ENCODE assay signal across 9 cellular contexts in genomic region chrX:119654112-119654531, GRCh38. TPM values are rescaled to one million over a fixed set of nuclear protein-coding genes. Genes with fewer than 3 reads are reported as not detected.
DNase-seq lines count a peak whose midpoint lies in the region; ATAC-seq and TF ChIP-seq lines count a peak whose summit lies in the region.
"Had no signal": no experiment of that assay in that cellular context is flagged by ENCODE, and none has a peak within 500 bp of the region (broad histone marks: within the 10 kb centered on the region; RNA-seq: fewer than 3 reads in every experiment).

No MANE protein-coding gene starts in this region.

- H3K27me3 Mint-ChIP-seq in activated naive CD4-positive, alpha-beta T cell treated with anti-CD3 and anti-CD28 coated beads, Interleukin-2, amount 50 U/mL, for 24 hours = no peaks in the 10 kb centered on the region

- peaks cover 46% of the 10 kb centered on the region for H3K4me1 Mint-ChIP-seq in activated naive CD4-positive, alpha-beta T cell treated with anti-CD3 and anti-CD28 coated beads, Interleukin-2, amount 50 U/mL, for 24 hours

- H3K27ac ChIP-seq in HEK293 (ENCODE audit: extremely low read depth, low read depth, low read length) (no peak overlapping the region), heart left ventricle (peak overlapping the region in 8 of 12 donors; percentile 32 to 70 (median 67)), stomach (peak overlapping the region in 1 of 5 donors; percentile 35)

- H3K36me3 Mint-ChIP-seq in activated naive CD4-positive, alpha-beta T cell treated with anti-CD3 and anti-CD28 coated beads, Interleukin-2, amount 50 U/mL, for 24 hours = peaks cover 14% of the 10 kb centered on the region

- TF ChIP-seq CTCF in HEK293 (tag by site-specific recombination; IDR thresholded peaks at IDR 0.05) = no peak
- TF ChIP-seq CTCF in heart left ventricle (IDR thresholded peaks at IDR 0.05) = peak in 6 of 12 donors; percentile 6 to 38 (median 18)
- peak; percentile 16 for TF ChIP-seq CTCF in retinal pigment epithelial cell (conservative IDR thresholded peaks at IDR 0.05; ENCODE audit: low read depth, low read length)
- no peak for TF ChIP-seq CTCF in stomach (IDR thresholded peaks at IDR 0.05)

- no peaks in the 10 kb centered on the region for H3K9me3 Mint-ChIP-seq in activated naive CD4-positive, alpha-beta T cell treated with anti-CD3 and anti-CD28 coated beads, Interleukin-2, amount 50 U/mL, for 24 hours

- no peaks in the 10 kb centered on the region for H3K27me3 ChIP-seq in heart left ventricle
- H3K27me3 ChIP-seq in stomach = no peaks in the 10 kb centered on the region

- H3K9me3 ChIP-seq in HEK293 (ENCODE audit: control insufficient read depth, insufficient read depth, low read depth, low read length) (no peaks in the 10 kb centered on the region), heart left ventricle (no peaks in the 10 kb centered on the region), stomach (no peaks in the 10 kb centered on the region)

- intact Hi-C loops in heart left ventricle (cut with DNase I) = loop anchor here in 2 of 10 donors (2.0 to 10.0 kb wide), 2 partner anchors 39 to 81 kb away; partner anchors contain the start of gene SEPTIN6 (in 1 of the 2)
- intact Hi-C loops in stomach (cut with DNase I; ENCODE audit: low total_unique reads) = no loop called here

- POLR2A ChIA-PET in HEK293 (lab: Yijun Ruan, JAX) = interaction anchor here (0.8 to 1.5 kb wide), 2 partner anchors 13 to 137 kb away, joined by 3 to 4 read pairs; partner anchors contain the start of gene RPL39

- DNase-seq in heart left ventricle = peak; percentile 62 to 78 (median 66)
- DNase-seq in retinal pigment epithelial cell (ENCODE audit: low read depth) = peak; percentile 34
- no peak for DNase-seq in NCI-H82 (lab: John Stamatoyannopoulos, UW)
- DNase-seq in SKM-1 (lab: John Stamatoyannopoulos, UW; ENCODE audit: unreplicated experiment) = no peak
- no peak for DNase-seq in stomach
- DNase-seq: glutamatergic neuron had no signal

- no peak for TF ChIP-seq EP300 in stomach (IDR thresholded peaks at IDR 0.05)

- TF ChIP-seq POLR2A in heart left ventricle (IDR thresholded peaks at IDR 0.05) (no peak), stomach (IDR thresholded peaks at IDR 0.05) (no peak)

- H3K36me3 ChIP-seq in HEK293 (ENCODE audit: control insufficient read depth in 2 of 2, insufficient read depth in 1 of 2, low read length in 2 of 2) = peaks cover 0 to 28% of the 10 kb centered on the region in 2 experiments; a peak in 2 of 3 replicates
- peaks cover 0 to 49% (median 0%) of the 10 kb centered on the region in 9 donors for H3K36me3 ChIP-seq in heart left ventricle
- H3K36me3 ChIP-seq in stomach = peaks cover 0 to 14% (median 7%) of the 10 kb centered on the region in 4 donors

- ATAC-seq in heart left ventricle (peak; percentile 67 to 93 (median 88)), HG03280 (IDR thresholded peaks at IDR 0.05; ENCODE audit: unreplicated experiment) (no peak)

- H3K4me3 ChIP-seq in HEK293 (ENCODE audit: low read depth, low read length) (no peak overlapping the region), heart left ventricle (no peak overlapping the region), retinal pigment epithelial cell (ENCODE audit: low read length) (no peak overlapping the region), stomach (no peak overlapping the region)

- H3K27ac Mint-ChIP-seq in activated naive CD4-positive, alpha-beta T cell treated with anti-CD3 and anti-CD28 coated beads, Interleukin-2, amount 50 U/mL, for 24 hours = peak overlapping the region; percentile 96

- WGBS in heart left ventricle, 4 donors = 60 to 75% (median 64%) methylated on average over 8 of the region's 8 CpGs
- 60 to 76% (median 72%) methylated on average over 8 of the region's 8 CpGs for WGBS in stomach, 5 donors

- H3K4me3 Mint-ChIP-seq in activated naive CD4-positive, alpha-beta T cell treated with anti-CD3 and anti-CD28 coated beads, Interleukin-2, amount 50 U/mL, for 24 hours = peak overlapping the region; percentile 33

- no peaks in the 10 kb centered on the region for H3K4me1 ChIP-seq in HEK293 (ENCODE audit: control insufficient read depth, insufficient read depth, low read length)
- H3K4me1 ChIP-seq in heart left ventricle = peaks cover 0 to 6% (median 0%) of the 10 kb centered on the region in 12 donors
- no peaks in the 10 kb centered on the region for H3K4me1 ChIP-seq in stomach

- CTCF ChIA-PET in HEK293 (lab: Yijun Ruan, JAX) = interaction anchor here (0.6 to 1.7 kb wide), 3 partner anchors 76 to 173 kb away, joined by 3 to 8 read pairs (median 4); no protein-coding TSS in a partner anchor

TF ChIP-seq in HEK293, 187 proteins besides CTCF, POLR2A, EP300 and RAD21:
- TF ChIP-seq ZFHX2 (tag by site-specific recombination; conservative IDR thresholded peaks at IDR 0.05) (peak; percentile 67), ZNF629 (tag by site-specific recombination; IDR thresholded peaks at IDR 0.05) (no peak), ZNF2 (tag by site-specific recombination; IDR thresholded peaks at IDR 0.05) (no peak), PRDM6 (tag by site-specific recombination; IDR thresholded peaks at IDR 0.05) (no peak), EGR2 (tag by site-specific recombination; IDR thresholded peaks at IDR 0.05; ENCODE audit: low read depth) (peak; percentile 69; the same call in 1 of the 2 replicates), ZFP69B (tag by site-specific recombination; IDR thresholded peaks at IDR 0.05) (no peak), ZBTB8A (tag by site-specific recombination; IDR thresholded peaks at IDR 0.05) (no peak)

RNA-seq across cellular contexts. Expression of gene SEPTIN6, which starts 38.8 kb away (rescaled TPM):
- 10 to 100 TPM in 5 of 9 donors, 1 to 10 TPM in 4; 7.6 to 36.4 (median 10.0) TPM for total RNA-seq in heart left ventricle
- 1 to 10 TPM; 3.3 to 7.2 TPM for polyA plus RNA-seq in heart left ventricle
- 10 to 100 TPM; 14.3 to 35.3 (median 23.3) TPM for total RNA-seq in stomach
- polyA plus RNA-seq in stomach = 1 to 10 TPM; 7.6 to 9.3 (median 8.2) TPM

RNA-seq across cellular contexts. Expression of gene NKRF, which starts 47.9 kb away (rescaled TPM):
- 1 to 10 TPM; 3.9 to 6.0 (median 4.8) TPM for total RNA-seq in heart left ventricle
- 1 to 10 TPM; 3.1 to 4.3 TPM for polyA plus RNA-seq in heart left ventricle
- total RNA-seq in stomach = 1 to 10 TPM; 1.7 to 8.3 (median 7.1) TPM
- 1 to 10 TPM; 2.4 to 4.9 (median 2.4) TPM for polyA plus RNA-seq in stomach

Comparison
In these comparisons a context has a peak if more than half of its experiments do, and no peak if none do; other contexts are left out.
1. DNase-seq: peak in heart left ventricle (5 of 5) and retinal pigment epithelial cell (single experiment); none in NCI-H82 (single experiment), SKM-1 (single experiment) and stomach (single experiment).